ENCODE assay signal across 24 cellular contexts in the genomic region with DNA sequence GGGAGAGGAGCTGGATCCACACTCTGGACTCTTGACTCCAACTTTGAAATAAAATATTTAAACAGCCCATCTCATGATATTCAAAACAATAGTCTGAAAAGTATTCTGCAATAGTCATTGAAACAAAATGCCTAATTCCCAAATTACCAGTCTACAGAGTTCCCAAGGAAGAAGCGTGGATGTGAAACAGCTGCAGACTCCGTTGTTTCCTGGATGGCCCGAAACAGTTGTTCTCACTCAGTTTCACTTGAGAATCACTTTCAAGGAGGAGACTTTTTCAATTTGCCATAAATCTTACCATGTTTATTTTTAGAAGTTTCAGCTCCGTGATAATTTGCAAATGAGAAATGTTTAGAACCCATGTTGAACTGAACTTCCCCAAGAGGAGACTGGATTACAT.
DNase-seq lines count a peak whose midpoint lies in the region; ATAC-seq, FAIRE-seq and TF ChIP-seq lines count a peak whose summit lies in the region.
"Had no signal": no experiment of that assay in that cellular context is flagged by ENCODE, and none has a peak within 500 bp of the region (broad histone marks: within the 10 kb centered on the region; RNA-seq: fewer than 3 reads in every experiment).

No MANE protein-coding gene starts in this region.

- TF ChIP-seq EP300 in HepG2 (IDR thresholded peaks at IDR 0.05; ENCODE audit: low read depth in 2 of 2, low read length in 2 of 2): no peak
- no peak for TF ChIP-seq EP300 in HepG2 (CRISPR knock-in tag; IDR thresholded peaks at IDR 0.05; ENCODE audit: borderline replicate concordance)

- H3K27me3 Mint-ChIP-seq in nephron (ENCODE audit: low read depth): peaks cover 36% of the 10 kb centered on the region

- H3K4me3 Mint-ChIP-seq in nephron: peak overlapping the region in 2 of 3 experiments; percentile 11 to 12
- H3K4me3 Mint-ChIP-seq: CD4-positive, alpha-beta memory T cell; HFFc6 had no signal

- H3K27ac ChIP-seq in left ventricle myocardium inferior (replicated peaks) (peak overlapping the region; percentile 5), right cardiac atrium (ENCODE audit: low read length) (no peak overlapping the region), HepG2 (ENCODE audit: extremely low read length, insufficient read depth, low read length) (no peak overlapping the region)
- H3K27ac ChIP-seq: A549; BLaER1 treated with 17β-estradiol and CSF1 and Interleukin-3, amounts not matched to agents 10 nM and 100 nM had no signal

- in situ Hi-C loops in HepG2 (cut with HindIII; ENCODE audit: extremely low pct_ligation_motif_present, low pct_unique_long_range_greater_than_20kb): no loop called here

- ATAC-seq in right cardiac atrium (no peak), GM21360 (IDR thresholded peaks at IDR 0.05; ENCODE audit: unreplicated experiment) (no peak), HepG2 (no peak)
- ATAC-seq: A549 had no signal

- TF ChIP-seq CTCF in left ventricle myocardium inferior (IDR thresholded peaks at IDR 0.05; ENCODE audit: borderline replicate concordance) (no peak), nephron (IDR thresholded peaks at IDR 0.05; ENCODE audit: unreplicated experiment in 3 of 3) (no peak), HepG2 (CRISPR knock-in tag; IDR thresholded peaks at IDR 0.05) (no peak)

- CTCF ChIA-PET in HepG2 (lab: Yijun Ruan, JAX; ENCODE audit: low intra/inter-chr PET ratio, low total read pairs): no interaction called here

- H3K36me3 ChIP-seq in left ventricle myocardium inferior (no peaks in the 10 kb centered on the region), HepG2 (replicated peaks in 1 of 2; ENCODE audit: control insufficient read depth in 1 of 2, insufficient read depth in 2 of 2, low read length in 2 of 2) (no peaks in the 10 kb centered on the region)
- H3K36me3 ChIP-seq: BE2C; BLaER1 treated with 17β-estradiol and CSF1 and Interleukin-3, amounts not matched to agents 10 nM and 100 nM; HAP-1 had no signal

- intact Hi-C loops in left ventricle myocardium inferior (cut with micrococcal nuclease) (no loop called here), right cardiac atrium (cut with DNase I) (loop anchor here in 1 of 4 donors (5.0 to 10.0 kb wide), 2 partner anchors 181 to 534 kb away; no protein-coding TSS in a partner anchor), HepG2 (cut with micrococcal nuclease; ENCODE audit: unreplicated experiment) (no loop called here)

- H3K4me1 ChIP-seq in left ventricle myocardium inferior (peaks cover 19% of the 10 kb centered on the region), right cardiac atrium (ENCODE audit: control insufficient read depth, insufficient read depth, low read length) (no peaks in the 10 kb centered on the region), HepG2 (ENCODE audit: insufficient read depth, low read length) (no peaks in the 10 kb centered on the region)

- H2AFZ ChIP-seq in HepG2 (ENCODE audit: low read length): no peak overlapping the region

- H3K4me3 ChIP-seq in left ventricle myocardium inferior (no peak overlapping the region), right cardiac atrium (ENCODE audit: low read length) (no peak overlapping the region), HepG2 (replicated peaks in 1 of 3; ENCODE audit: insufficient read depth in 1 of 3, low read depth in 2 of 3, low read length in 3 of 3) (no peak overlapping the region)
- H3K4me3 ChIP-seq: A549; BLaER1 treated with 17β-estradiol and CSF1 and Interleukin-3, amounts not matched to agents 10 nM and 100 nM; HAP-1 had no signal

- H3K79me2 ChIP-seq in HepG2 (ENCODE audit: insufficient read depth, low read length): no peaks in the 10 kb centered on the region

- peaks cover 3% of the 10 kb centered on the region for H3K9me3 Mint-ChIP-seq in nephron
- H3K9me3 Mint-ChIP-seq: CD4-positive, alpha-beta memory T cell had no signal

- no peak for TF ChIP-seq POLR2A in HepG2 (IDR thresholded peaks at IDR 0.05; ENCODE audit: insufficient read depth in 1 of 2, low read depth in 2 of 2, low read length in 2 of 2)

- POLR2A ChIA-PET in HepG2 (lab: Yijun Ruan, JAX): no interaction called here

- H4K20me1 ChIP-seq in HepG2 (ENCODE audit: insufficient read depth, low read length): peaks cover 4% of the 10 kb centered on the region; the same call in 1 of the 2 replicates

- BruUV-seq in HepG2 (replicated peaks; lab: Mats Ljungman, UMichigan): no TSS peak

- H3K4me1 Mint-ChIP-seq in nephron: peaks cover 23% of the 10 kb centered on the region
- H3K4me1 Mint-ChIP-seq: CD14-positive monocyte had no signal

- WGBS in right cardiac atrium: 54% methylated on average over 4 of the region's 4 CpGs
- 5% methylated on average over 4 of the region's 4 CpGs for WGBS in HepG2 (ENCODE audit: low lambda C conversion rate)

- TF ChIP-seq RAD21 in HepG2 (CRISPR knock-in tag; IDR thresholded peaks at IDR 0.05): no peak

- no peak for DNase-seq in left ventricle myocardium inferior
- DNase-seq in right cardiac atrium: no peak
- no peak for DNase-seq in HTR-8/SVneo (ENCODE audit: insufficient read length, low spot score)
- DNase-seq in effector CD8-positive, alpha-beta T cell (lab: John Stamatoyannopoulos, UW): no peak
- no peak for DNase-seq in HepG2 (ENCODE audit: low spot score)
- DNase-seq: 8988T; ACHN; AML-193; BE2C; Calu3; CD4-positive, alpha-beta memory T cell; DMS53; GF-D8; GOT3; HFFc6 had no signal

- H3K9ac ChIP-seq in HepG2 (ENCODE audit: insufficient read depth, low read depth, low read length): no peak overlapping the region
- H3K9ac ChIP-seq: BLaER1 treated with 17β-estradiol and CSF1 and Interleukin-3, amounts not matched to agents 10 nM and 100 nM had no signal

- H3K27ac Mint-ChIP-seq in nephron: peak overlapping the region in 2 of 3 experiments; percentile 48 to 54
- H3K27ac Mint-ChIP-seq: CD14-positive monocyte; CD4-positive, alpha-beta memory T cell; HFFc6 had no signal

- FAIRE-seq in HTR-8/SVneo (lab: Jason Lieb, UNC) (peak; percentile 9), HepG2 (lab: Jason Lieb, UNC) (no peak)
- FAIRE-seq: A549, GM12891, GM18507, H54 had no signal

- no peaks in the 10 kb centered on the region for H3K9me3 ChIP-seq in left ventricle myocardium inferior (replicated peaks)
- no peaks in the 10 kb centered on the region for H3K9me3 ChIP-seq in right cardiac atrium (ENCODE audit: control insufficient read depth, low read length)
- H3K9me3 ChIP-seq in HepG2 (ENCODE audit: low read length): no peaks in the 10 kb centered on the region
- H3K9me3 ChIP-seq: A549; BE2C; BLaER1 treated with 17β-estradiol and CSF1 and Interleukin-3, amounts not matched to agents 10 nM and 100 nM; HAP-1 had no signal

- H3K4me2 ChIP-seq in HepG2 (ENCODE audit: low read depth, low read length): no peak overlapping the region
- H3K4me2 ChIP-seq: A549; BLaER1 treated with 17β-estradiol and CSF1 and Interleukin-3, amounts not matched to agents 10 nM and 100 nM had no signal

- H3K27me3 ChIP-seq in left ventricle myocardium inferior (ENCODE audit: low read depth) (peaks cover 99% of the 10 kb centered on the region), right cardiac atrium (ENCODE audit: control insufficient read depth, insufficient read depth) (no peaks in the 10 kb centered on the region), HepG2 (ENCODE audit: control insufficient read depth in 1 of 2, insufficient read depth in 2 of 2, low read length in 2 of 2) (peaks cover 29 to 90% of the 10 kb centered on the region in 2 experiments)
- H3K27me3 ChIP-seq: BE2C had no signal

- no peaks in the 10 kb centered on the region for H3K36me3 Mint-ChIP-seq in nephron (ENCODE audit: low read depth)
- H3K36me3 Mint-ChIP-seq: CD14-positive monocyte; CD4-positive, alpha-beta memory T cell had no signal

TF ChIP-seq in HepG2, 621 proteins besides CTCF, POLR2A, EP300 and RAD21:
- no peak for TF ChIP-seq U2AF2 (IDR thresholded peaks at IDR 0.05; ENCODE audit: low read depth, low read length)
- TF ChIP-seq ISX (CRISPR knock-in tag; conservative IDR thresholded peaks at IDR 0.05): no peak
- TF ChIP-seq, protein P1, sequence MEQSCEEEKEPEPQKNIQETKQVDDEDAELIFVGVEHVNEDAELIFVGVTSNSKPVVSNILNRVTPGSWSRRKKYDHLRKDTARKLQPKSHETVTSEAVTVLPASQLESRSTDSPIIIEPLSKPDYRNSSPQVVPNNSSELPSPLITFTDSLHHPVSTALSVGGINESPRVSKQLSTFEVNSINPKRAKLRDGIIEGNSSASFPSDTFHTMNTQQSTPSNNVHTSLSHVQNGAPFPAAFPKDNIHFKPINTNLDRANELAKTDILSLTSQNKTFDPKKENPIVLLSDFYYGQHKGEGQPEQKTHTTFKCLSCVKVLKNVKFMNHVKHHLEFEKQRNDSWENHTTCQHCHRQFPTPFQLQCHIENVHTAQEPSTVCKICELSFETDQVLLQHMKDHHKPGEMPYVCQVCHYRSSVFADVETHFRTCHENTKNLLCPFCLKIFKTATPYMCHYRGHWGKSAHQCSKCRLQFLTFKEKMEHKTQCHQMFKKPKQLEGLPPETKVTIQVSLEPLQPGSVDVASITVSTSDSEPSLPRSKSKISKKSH (CRISPR knock-in tag; IDR thresholded peaks at IDR 0.05; ENCODE audit: borderline replicate concordance): no peak
- TF ChIP-seq ATRX (CRISPR knock-in tag; IDR thresholded peaks at IDR 0.05; ENCODE audit: borderline replicate concordance): no peak
